1 cellular context compared by ENCODE assay signal in genomic region chr15:41653760-41654159, GRCh38.
TF ChIP-seq lines count a peak whose summit lies in the region.

No MANE protein-coding gene starts in this region.

TF ChIP-seq in WTC11, 78 proteins besides CTCF, POLR2A, EP300 and RAD21 (continued from another document):
- TF ChIP-seq ZNF281 (CRISPR knock-in tag; IDR thresholded peaks at IDR 0.05) = no peak
- no peak for TF ChIP-seq ZBTB43 (CRISPR knock-in tag; IDR thresholded peaks at IDR 0.05)
